ENCODE assay signal across 3 cellular contexts in the genomic region with DNA sequence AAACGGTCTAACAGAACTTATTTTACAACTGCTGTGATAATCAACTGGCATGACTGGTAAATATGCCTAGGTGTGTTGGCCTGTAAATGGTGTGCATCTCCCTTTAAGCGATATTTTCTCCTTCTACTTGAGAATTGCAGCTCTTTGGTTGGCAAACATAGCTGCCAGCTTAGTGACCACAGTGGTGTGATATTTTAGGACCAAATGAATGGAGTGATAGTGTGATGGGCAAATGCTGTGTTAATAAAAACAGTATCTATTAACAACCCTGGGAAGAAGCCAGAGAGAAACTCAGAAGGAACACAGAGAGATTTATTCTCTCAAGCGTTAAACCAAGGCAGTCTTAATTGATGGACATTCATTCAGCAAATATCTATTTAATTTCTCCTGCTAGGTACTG.
"Had no signal": no experiment of that assay in that cellular context is flagged by ENCODE, and none has a peak within 500 bp of the region (broad histone marks: within the 10 kb centered on the region; RNA-seq: fewer than 3 reads in every experiment).

No MANE protein-coding gene starts in this region.

- H3K4me3 ChIP-seq: GM12878 had no signal

- ATAC-seq: GM12878 had no signal

- DNase-seq: GDM1, GF-D8 had no signal
